Comparison of ENCODE assay signal across 8 cellular contexts in genomic region chr3:183636221-183637105, GRCh38. TPM values are rescaled to one million over a fixed set of nuclear protein-coding genes. Genes with fewer than 3 reads are reported as not detected.
A peak's percentile ranks its signal among the peaks of the same experiment; 100 is the strongest.
DNase-seq lines count a peak whose midpoint lies in the region; ATAC-seq and TF ChIP-seq lines count a peak whose summit lies in the region.

No MANE protein-coding gene starts in this region.

- in situ Hi-C loops in Panc1 (cut with HindIII; ENCODE audit: low pct_unique_long_range_greater_than_20kb, low sequenced_read_pairs): no loop called here

- H3K4me3 ChIP-seq in KMS-11 (IDR thresholded peaks at IDR 0.05; ENCODE audit: insufficient read depth, low read depth, low read length): peak overlapping the region; percentile 93
- peak overlapping the region; percentile 74 to 87 for H3K4me3 ChIP-seq in Panc1 (ENCODE audit: low read depth in 2 of 2, low read length in 2 of 2)
- peak overlapping the region; percentile 82 to 99 (median 94) for H3K4me3 ChIP-seq in esophagus muscularis mucosa
- peak overlapping the region; percentile 88 to 99 for H3K4me3 ChIP-seq in muscle layer of colon (ENCODE audit: low read depth in 1 of 2, low read length in 2 of 2)

- H3K4me2 ChIP-seq in KMS-11: peak overlapping the region; percentile 78

- peak; percentile 81 for ATAC-seq in GM21786 (IDR thresholded peaks at IDR 0.05; ENCODE audit: unreplicated experiment)
- peak; percentile 92 for ATAC-seq in Panc1
- ATAC-seq in activated T-cell treated with anti-CD3 and anti-CD28 coated beads, Interleukin-2, amount 50 U/mL, for 72 hours (replicated peaks in 1 of 2): peak; percentile 81 to 85

- POLR2A ChIA-PET in Panc1 (lab: Charles Lee): interaction anchor here (0.7 to 1.0 kb wide), 3 partner anchors 25 to 184 kb away, joined by 3 to 6 read pairs (median 4); no protein-coding TSS in a partner anchor

- no peaks in the 10 kb centered on the region for H4K20me1 ChIP-seq in KMS-11 (ENCODE audit: insufficient read depth)

- H2AFZ ChIP-seq in KMS-11 (ENCODE audit: low read depth): peak overlapping the region; percentile 97

- H3K4me1 Mint-ChIP-seq in activated T-cell treated with anti-CD3 and anti-CD28 coated beads, Interleukin-2, amount 50 U/mL, for 72 hours (ENCODE audit: low read depth): peaks cover 50% of the 10 kb centered on the region

- BruUV-seq in Panc1 (replicated peaks; lab: Mats Ljungman, UMichigan): no TSS peak

- no peaks in the 10 kb centered on the region for H3K27me3 Mint-ChIP-seq in activated T-cell treated with anti-CD3 and anti-CD28 coated beads, Interleukin-2, amount 50 U/mL, for 72 hours (ENCODE audit: low read depth)

- peak; percentile 98 for DNase-seq in DMS79 treated with DMSO at 0.1 percent for 48 hours (lab: John Stamatoyannopoulos, UW)
- peak; percentile 90 for DNase-seq in Panc1 (ENCODE audit: low read depth, low spot score)
- DNase-seq in activated T-cell treated with anti-CD3 and anti-CD28 coated beads, Interleukin-2, amount 50 U/mL, for 72 hours: peak; percentile 91 to 95
- peak; percentile 98 for DNase-seq in esophagus muscularis mucosa (ENCODE audit: extremely low spot score)
- peak; percentile 75 to 78 for DNase-seq in stimulated activated CD8-positive, alpha-beta memory T cell treated with anti-CD3 and anti-CD28 coated beads, Interleukin-7, amount 100 ng/mL, for 1 hour (ENCODE audit: low read depth in 2 of 2)

- peak overlapping the region; percentile 80 for H3K27ac ChIP-seq in KMS-11
- H3K27ac ChIP-seq in Panc1 (ENCODE audit: low read length): peak overlapping the region; percentile 95
- peak overlapping the region; percentile 93 to 99 (median 99) for H3K27ac ChIP-seq in esophagus muscularis mucosa (replicated peaks in 1 of 4)
- H3K27ac ChIP-seq in muscle layer of colon (ENCODE audit: low read depth, low read length): peak overlapping the region; percentile 83

- peak overlapping the region; percentile 93 for H3K27ac Mint-ChIP-seq in activated T-cell treated with anti-CD3 and anti-CD28 coated beads, Interleukin-2, amount 50 U/mL, for 72 hours

- H3K27me3 ChIP-seq in KMS-11 (ENCODE audit: insufficient read depth, low read depth) (no peaks in the 10 kb centered on the region), Panc1 (ENCODE audit: control insufficient read depth, insufficient read depth, low read length) (no peaks in the 10 kb centered on the region), esophagus muscularis mucosa (no peaks in the 10 kb centered on the region), muscle layer of colon (ENCODE audit: control insufficient read depth in 1 of 2, insufficient read depth in 2 of 2, low read length in 2 of 2) (no peaks in the 10 kb centered on the region)

- no peak for TF ChIP-seq EP300 in esophagus muscularis mucosa (IDR thresholded peaks at IDR 0.05)

- H3K79me2 ChIP-seq in KMS-11 (ENCODE audit: insufficient read depth, low read depth): peaks cover 9% of the 10 kb centered on the region; the same call in 1 of the 2 replicates

- H3K9ac ChIP-seq in KMS-11 (peak overlapping the region; percentile 76), muscle layer of colon (ENCODE audit: low read length) (peak overlapping the region; percentile 71)

- no peak for TF ChIP-seq CTCF in KMS-11 (conservative IDR thresholded peaks at IDR 0.05; ENCODE audit: low read depth, low read length)
- no peak for TF ChIP-seq CTCF in Panc1 (IDR thresholded peaks at IDR 0.05)
- TF ChIP-seq CTCF in esophagus muscularis mucosa (IDR thresholded peaks at IDR 0.05): no peak

- peak; percentile 39 for TF ChIP-seq POLR2A in esophagus muscularis mucosa (IDR thresholded peaks at IDR 0.05; ENCODE audit: low read depth)

- H3K36me3 ChIP-seq in KMS-11 (ENCODE audit: insufficient read depth): no peaks in the 10 kb centered on the region
- H3K36me3 ChIP-seq in Panc1 (ENCODE audit: control insufficient read depth, insufficient read depth, low read length): no peaks in the 10 kb centered on the region
- no peaks in the 10 kb centered on the region for H3K36me3 ChIP-seq in esophagus muscularis mucosa
- H3K36me3 ChIP-seq in muscle layer of colon (ENCODE audit: insufficient read depth, low read length): no peaks in the 10 kb centered on the region

- H3K4me3 Mint-ChIP-seq in activated T-cell treated with anti-CD3 and anti-CD28 coated beads, Interleukin-2, amount 50 U/mL, for 72 hours: peak overlapping the region; percentile 94 to 95

- peaks cover 0 to 1% of the 10 kb centered on the region in 2 donors for H3K36me3 Mint-ChIP-seq in activated T-cell treated with anti-CD3 and anti-CD28 coated beads, Interleukin-2, amount 50 U/mL, for 72 hours (ENCODE audit: insufficient read depth in 2 of 2)

- CTCF ChIA-PET in Panc1 (lab: Charles Lee): no interaction called here

- no peaks in the 10 kb centered on the region for H3K9me3 ChIP-seq in Panc1 (ENCODE audit: control insufficient read depth, insufficient read depth, low read depth, low read length)
- no peaks in the 10 kb centered on the region for H3K9me3 ChIP-seq in esophagus muscularis mucosa
- no peaks in the 10 kb centered on the region for H3K9me3 ChIP-seq in muscle layer of colon (ENCODE audit: low read length)

- peaks cover 17% of the 10 kb centered on the region for H3K4me1 ChIP-seq in KMS-11 (ENCODE audit: low read depth, poor library complexity, severe bottlenecking)
- H3K4me1 ChIP-seq in Panc1 (ENCODE audit: control insufficient read depth, insufficient read depth, low read length): peaks cover 16% of the 10 kb centered on the region
- H3K4me1 ChIP-seq in esophagus muscularis mucosa: peaks cover 33 to 52% (median 44%) of the 10 kb centered on the region in 4 donors
- peaks cover 18% of the 10 kb centered on the region for H3K4me1 ChIP-seq in muscle layer of colon (ENCODE audit: insufficient read depth, low read length)

- no peaks in the 10 kb centered on the region for H3K9me3 Mint-ChIP-seq in activated T-cell treated with anti-CD3 and anti-CD28 coated beads, Interleukin-2, amount 50 U/mL, for 72 hours

- intact Hi-C loops in Panc1 (cut with micrococcal nuclease; ENCODE audit: unreplicated experiment): loop anchor here (5.0 kb wide), 2 partner anchors 61 to 131 kb away; partner anchors contain the start of gene YEATS2
- intact Hi-C loops in esophagus muscularis mucosa (cut with DNase I): no loop called here

- 2% methylated on average over 30 of the region's 84 CpGs for WGBS in esophagus muscularis mucosa

RNA-seq across cellular contexts. Expression of gene KLHL24, which starts 1.0 kb away (rescaled TPM):
- total RNA-seq in Panc1 (2021; ENCODE audit: unreplicated experiment) (42.0 TPM), esophagus muscularis mucosa (100 to 1,000 TPM in 3 of 4 donors, 10 to 100 TPM in 1; 87.5 to 166 (median 123) TPM)
- polyA plus RNA-seq in Panc1 (2012; ENCODE audit: insufficient read length): 18.8 TPM
- total RNA-seq in activated T-cell treated with anti-CD3 and anti-CD28 coated beads, Interleukin-2, amount 50 U/mL, for 72 hours: 10 to 100 TPM; 42.2 to 42.8 TPM

Comparison
In these comparisons a context has a peak if more than half of its experiments do, and no peak if none do; other contexts are left out.
1. Peak in every context shown above with its lines: DNase-seq, ATAC-seq, H3K4me3 ChIP-seq and H3K27ac ChIP-seq.